ENCODE assay signal across 1 cellular context in the genomic region with DNA sequence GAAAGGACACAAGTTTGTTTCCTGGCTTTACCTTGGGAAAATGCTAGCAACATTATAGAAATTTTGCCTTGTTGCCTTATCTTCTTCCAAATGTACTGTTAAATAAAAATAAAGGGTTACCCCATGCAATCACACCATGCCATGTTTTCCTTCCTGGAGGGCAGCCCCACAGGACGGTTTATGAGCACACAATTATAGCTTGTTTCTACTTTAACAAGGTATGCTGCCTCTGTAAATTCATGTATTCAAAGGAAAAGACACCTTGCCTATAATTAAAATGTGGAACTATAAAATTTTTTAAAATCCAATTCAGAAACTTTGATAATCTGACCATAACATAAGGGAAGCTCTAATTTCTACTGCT.
TF ChIP-seq lines count a peak whose summit lies in the region.

No MANE protein-coding gene starts in this region.

TF ChIP-seq in K562, 482 proteins besides CTCF, POLR2A, EP300 and RAD21 (continued from another document):
- no peak for TF ChIP-seq ZBTB43 (CRISPR knock-in tag; IDR thresholded peaks at IDR 0.05)
- TF ChIP-seq ZFP30 (CRISPR knock-in tag; IDR thresholded peaks at IDR 0.05; ENCODE audit: borderline replicate concordance): no peak
- TF ChIP-seq GABPB2 (CRISPR knock-in tag; conservative IDR thresholded peaks at IDR 0.05): no peak
- no peak for TF ChIP-seq WHSC1 (IDR thresholded peaks at IDR 0.05; ENCODE audit: low read length)
- TF ChIP-seq, protein P1, sequence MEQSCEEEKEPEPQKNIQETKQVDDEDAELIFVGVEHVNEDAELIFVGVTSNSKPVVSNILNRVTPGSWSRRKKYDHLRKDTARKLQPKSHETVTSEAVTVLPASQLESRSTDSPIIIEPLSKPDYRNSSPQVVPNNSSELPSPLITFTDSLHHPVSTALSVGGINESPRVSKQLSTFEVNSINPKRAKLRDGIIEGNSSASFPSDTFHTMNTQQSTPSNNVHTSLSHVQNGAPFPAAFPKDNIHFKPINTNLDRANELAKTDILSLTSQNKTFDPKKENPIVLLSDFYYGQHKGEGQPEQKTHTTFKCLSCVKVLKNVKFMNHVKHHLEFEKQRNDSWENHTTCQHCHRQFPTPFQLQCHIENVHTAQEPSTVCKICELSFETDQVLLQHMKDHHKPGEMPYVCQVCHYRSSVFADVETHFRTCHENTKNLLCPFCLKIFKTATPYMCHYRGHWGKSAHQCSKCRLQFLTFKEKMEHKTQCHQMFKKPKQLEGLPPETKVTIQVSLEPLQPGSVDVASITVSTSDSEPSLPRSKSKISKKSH (CRISPR knock-in tag; IDR thresholded peaks at IDR 0.05): no peak
- no peak for TF ChIP-seq PRPF4 (IDR thresholded peaks at IDR 0.05; ENCODE audit: insufficient read depth, low read depth, low read length, poor library complexity, severe bottlenecking)
- no peak for TF ChIP-seq RBM17 (IDR thresholded peaks at IDR 0.05; ENCODE audit: borderline replicate concordance, low read depth, low read length)
- peak; percentile 14; the same call in 1 of the 2 replicates for TF ChIP-seq NFRKB (IDR thresholded peaks at IDR 0.05; ENCODE audit: low read depth)
- no peak for TF ChIP-seq TCF7L2 (IDR thresholded peaks at IDR 0.05; ENCODE audit: low read depth, low read length)
- no peak for TF ChIP-seq YY1 (IDR thresholded peaks at IDR 0.05; ENCODE audit: borderline replicate concordance in 1 of 3, control insufficient read depth in 1 of 3, extremely low read depth in 1 of 3, insufficient read depth in 3 of 3, insufficient read length in 1 of 3, insufficient replicate concordance in 2 of 3, low read depth in 1 of 3, low read length in 2 of 3)
- no peak for TF ChIP-seq DMBX1 (CRISPR knock-in tag; IDR thresholded peaks at IDR 0.05; ENCODE audit: borderline replicate concordance)
- no peak for TF ChIP-seq TAF7 (tag; IDR thresholded peaks at IDR 0.05)
- TF ChIP-seq MEF2D (tag; conservative IDR thresholded peaks at IDR 0.05; ENCODE audit: low read depth): 0 out of 2 replicates have a peak, but pooled peaks have one; percentile 8
- TF ChIP-seq, protein P2, sequence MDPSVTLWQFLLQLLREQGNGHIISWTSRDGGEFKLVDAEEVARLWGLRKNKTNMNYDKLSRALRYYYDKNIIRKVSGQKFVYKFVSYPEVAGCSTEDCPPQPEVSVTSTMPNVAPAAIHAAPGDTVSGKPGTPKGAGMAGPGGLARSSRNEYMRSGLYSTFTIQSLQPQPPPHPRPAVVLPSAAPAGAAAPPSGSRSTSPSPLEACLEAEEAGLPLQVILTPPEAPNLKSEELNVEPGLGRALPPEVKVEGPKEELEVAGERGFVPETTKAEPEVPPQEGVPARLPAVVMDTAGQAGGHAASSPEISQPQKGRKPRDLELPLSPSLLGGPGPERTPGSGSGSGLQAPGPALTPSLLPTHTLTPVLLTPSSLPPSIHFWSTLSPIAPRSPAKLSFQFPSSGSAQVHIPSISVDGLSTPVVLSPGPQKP (CRISPR knock-in tag; IDR thresholded peaks at IDR 0.05): no peak
- no peak for TF ChIP-seq MEIS2 (IDR thresholded peaks at IDR 0.05; ENCODE audit: partially characterized antibody)
- no peak for TF ChIP-seq JUN (IDR thresholded peaks at IDR 0.05; ENCODE audit: borderline replicate concordance, low read depth, low read length)
- 0 out of 2 replicates have a peak, but pooled peaks have one; percentile 3 for TF ChIP-seq JUN (CRISPR knock-in tag; IDR thresholded peaks at IDR 0.05; ENCODE audit: borderline replicate concordance)
- TF ChIP-seq SP2 (IDR thresholded peaks at IDR 0.05; ENCODE audit: extremely low read depth, low read depth, low read length, poor library complexity, severe bottlenecking): no peak
- no peak for TF ChIP-seq ZNF707 (CRISPR knock-in tag; conservative IDR thresholded peaks at IDR 0.05)
- TF ChIP-seq, protein P3, sequence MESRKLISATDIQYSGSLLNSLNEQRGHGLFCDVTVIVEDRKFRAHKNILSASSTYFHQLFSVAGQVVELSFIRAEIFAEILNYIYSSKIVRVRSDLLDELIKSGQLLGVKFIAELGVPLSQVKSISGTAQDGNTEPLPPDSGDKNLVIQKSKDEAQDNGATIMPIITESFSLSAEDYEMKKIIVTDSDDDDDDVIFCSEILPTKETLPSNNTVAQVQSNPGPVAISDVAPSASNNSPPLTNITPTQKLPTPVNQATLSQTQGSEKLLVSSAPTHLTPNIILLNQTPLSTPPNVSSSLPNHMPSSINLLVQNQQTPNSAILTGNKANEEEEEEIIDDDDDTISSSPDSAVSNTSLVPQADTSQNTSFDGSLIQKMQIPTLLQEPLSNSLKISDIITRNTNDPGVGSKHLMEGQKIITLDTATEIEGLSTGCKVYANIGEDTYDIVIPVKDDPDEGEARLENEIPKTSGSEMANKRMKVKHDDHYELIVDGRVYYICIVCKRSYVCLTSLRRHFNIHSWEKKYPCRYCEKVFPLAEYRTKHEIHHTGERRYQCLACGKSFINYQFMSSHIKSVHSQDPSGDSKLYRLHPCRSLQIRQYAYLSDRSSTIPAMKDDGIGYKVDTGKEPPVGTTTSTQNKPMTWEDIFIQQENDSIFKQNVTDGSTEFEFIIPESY (CRISPR knock-in tag; IDR thresholded peaks at IDR 0.05): no peak
- TF ChIP-seq USF1 (CRISPR knock-in tag; IDR thresholded peaks at IDR 0.05): no peak
- TF ChIP-seq TFAM (CRISPR knock-in tag; conservative IDR thresholded peaks at IDR 0.05): no peak
- TF ChIP-seq REST (CRISPR knock-in tag; IDR thresholded peaks at IDR 0.05; ENCODE audit: low read depth): no peak
- no peak for TF ChIP-seq SRSF3 (IDR thresholded peaks at IDR 0.05; ENCODE audit: insufficient read depth, low read length)
- TF ChIP-seq, protein P4, sequence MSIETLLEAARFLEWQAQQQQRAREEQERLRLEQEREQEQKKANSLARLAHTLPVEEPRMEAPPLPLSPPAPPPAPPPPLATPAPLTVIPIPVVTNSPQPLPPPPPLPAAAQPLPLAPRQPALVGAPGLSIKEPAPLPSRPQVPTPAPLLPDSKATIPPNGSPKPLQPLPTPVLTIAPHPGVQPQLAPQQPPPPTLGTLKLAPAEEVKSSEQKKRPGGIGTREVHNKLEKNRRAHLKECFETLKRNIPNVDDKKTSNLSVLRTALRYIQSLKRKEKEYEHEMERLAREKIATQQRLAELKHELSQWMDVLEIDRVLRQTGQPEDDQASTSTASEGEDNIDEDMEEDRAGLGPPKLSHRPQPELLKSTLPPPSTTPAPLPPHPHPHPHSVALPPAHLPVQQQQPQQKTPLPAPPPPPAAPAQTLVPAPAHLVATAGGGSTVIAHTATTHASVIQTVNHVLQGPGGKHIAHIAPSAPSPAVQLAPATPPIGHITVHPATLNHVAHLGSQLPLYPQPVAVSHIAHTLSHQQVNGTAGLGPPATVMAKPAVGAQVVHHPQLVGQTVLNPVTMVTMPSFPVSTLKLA (conservative IDR thresholded peaks at IDR 0.05): peak in 1 of 2 experiments; percentile 3; a peak in 1 of 4 replicates
- TF ChIP-seq THRA (IDR thresholded peaks at IDR 0.05): no peak
- peak; percentile 9; the same call in 1 of the 2 replicates for TF ChIP-seq PML (IDR thresholded peaks at IDR 0.05; ENCODE audit: low read length)
- no peak for TF ChIP-seq GTF2A2 (tag; IDR thresholded peaks at IDR 0.05)
- TF ChIP-seq PTTG1 (tag; IDR thresholded peaks at IDR 0.05; ENCODE audit: low read depth): no peak
- no peak for TF ChIP-seq SIN3B (IDR thresholded peaks at IDR 0.05; ENCODE audit: low read depth)
- TF ChIP-seq PHF21A (IDR thresholded peaks at IDR 0.05; ENCODE audit: borderline replicate concordance, low read depth): no peak
- peak; percentile 21 for TF ChIP-seq HDAC3 (IDR thresholded peaks at IDR 0.05; ENCODE audit: borderline replicate concordance, partially characterized antibody)
